In the genomic region with DNA sequence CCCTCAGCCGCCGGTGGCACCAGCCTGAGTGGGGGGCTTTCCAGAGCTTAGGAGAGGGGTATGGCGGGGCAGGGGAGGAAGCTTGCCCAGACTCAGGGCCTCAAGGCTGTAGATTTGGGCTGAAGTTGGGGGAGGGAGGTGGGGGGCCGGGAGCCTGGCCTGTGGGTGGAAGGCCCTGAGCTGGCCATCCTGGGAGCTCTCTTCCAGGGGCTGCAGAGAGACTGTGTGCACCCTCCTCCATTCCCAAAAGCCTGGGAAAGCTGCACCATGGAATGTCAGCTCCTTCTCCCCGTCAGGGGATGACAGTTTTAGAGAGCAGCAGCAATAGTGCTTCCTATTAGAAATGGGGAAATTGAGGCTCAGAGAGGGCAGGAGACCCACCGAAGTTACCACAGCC, we compare ENCODE assay signal across 1 cellular context.
TF ChIP-seq lines count a peak whose summit lies in the region.

No MANE protein-coding gene starts in this region.

TF ChIP-seq in endothelial cell of umbilical vein, 7 proteins besides CTCF, POLR2A, EP300 and RAD21:
- TF ChIP-seq EZH2 (IDR thresholded peaks at IDR 0.05; ENCODE audit: borderline replicate concordance, low read depth, low read length, severe bottlenecking) (peak; percentile 25), POLR2AphosphoS5 (IDR thresholded peaks at IDR 0.05; ENCODE audit: insufficient read depth, low read depth, low read length) (no peak)
